In the genomic region with DNA sequence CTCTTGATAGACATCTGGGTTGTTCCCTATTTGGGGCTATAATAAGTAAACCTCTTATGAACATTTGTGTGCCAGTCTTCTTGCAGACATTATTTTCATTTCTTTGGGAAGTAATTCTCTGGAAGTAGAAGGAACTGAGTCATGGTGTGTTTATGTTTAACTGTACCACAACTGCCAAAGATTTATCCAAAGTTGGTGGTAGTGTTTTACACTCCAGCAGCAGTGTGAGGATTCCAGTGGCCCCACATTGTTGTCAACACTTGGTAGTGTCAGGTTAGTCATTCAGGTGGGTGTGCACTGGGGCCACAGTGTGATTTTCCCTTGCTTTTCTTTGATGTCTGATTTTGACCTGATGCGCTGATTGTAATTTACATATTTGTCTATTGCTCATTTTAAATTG, we compare ENCODE assay signal across 1 cellular context.
TF ChIP-seq lines count a peak whose summit lies in the region.

No MANE protein-coding gene starts in this region.

TF ChIP-seq in SK-N-SH treated with all-trans-retinoic acid at 6 μM for 48 hours, 23 proteins besides CTCF, POLR2A, EP300 and RAD21 (continued from another document):
- no peak for TF ChIP-seq TSHZ2 (CRISPR knock-in tag; IDR thresholded peaks at IDR 0.05)
- TF ChIP-seq, protein P1, sequence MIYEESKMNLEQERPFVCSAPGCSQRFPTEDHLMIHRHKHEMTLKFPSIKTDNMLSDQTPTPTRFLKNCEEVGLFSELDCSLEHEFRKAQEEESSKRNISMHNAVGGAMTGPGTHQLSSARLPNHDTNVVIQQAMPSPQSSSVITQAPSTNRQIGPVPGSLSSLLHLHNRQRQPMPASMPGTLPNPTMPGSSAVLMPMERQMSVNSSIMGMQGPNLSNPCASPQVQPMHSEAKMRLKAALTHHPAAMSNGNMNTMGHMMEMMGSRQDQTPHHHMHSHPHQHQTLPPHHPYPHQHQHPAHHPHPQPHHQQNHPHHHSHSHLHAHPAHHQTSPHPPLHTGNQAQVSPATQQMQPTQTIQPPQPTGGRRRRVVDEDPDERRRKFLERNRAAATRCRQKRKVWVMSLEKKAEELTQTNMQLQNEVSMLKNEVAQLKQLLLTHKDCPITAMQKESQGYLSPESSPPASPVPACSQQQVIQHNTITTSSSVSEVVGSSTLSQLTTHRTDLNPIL (CRISPR knock-in tag; IDR thresholded peaks at IDR 0.05; ENCODE audit: low read depth): no peak
- TF ChIP-seq, protein P2, sequence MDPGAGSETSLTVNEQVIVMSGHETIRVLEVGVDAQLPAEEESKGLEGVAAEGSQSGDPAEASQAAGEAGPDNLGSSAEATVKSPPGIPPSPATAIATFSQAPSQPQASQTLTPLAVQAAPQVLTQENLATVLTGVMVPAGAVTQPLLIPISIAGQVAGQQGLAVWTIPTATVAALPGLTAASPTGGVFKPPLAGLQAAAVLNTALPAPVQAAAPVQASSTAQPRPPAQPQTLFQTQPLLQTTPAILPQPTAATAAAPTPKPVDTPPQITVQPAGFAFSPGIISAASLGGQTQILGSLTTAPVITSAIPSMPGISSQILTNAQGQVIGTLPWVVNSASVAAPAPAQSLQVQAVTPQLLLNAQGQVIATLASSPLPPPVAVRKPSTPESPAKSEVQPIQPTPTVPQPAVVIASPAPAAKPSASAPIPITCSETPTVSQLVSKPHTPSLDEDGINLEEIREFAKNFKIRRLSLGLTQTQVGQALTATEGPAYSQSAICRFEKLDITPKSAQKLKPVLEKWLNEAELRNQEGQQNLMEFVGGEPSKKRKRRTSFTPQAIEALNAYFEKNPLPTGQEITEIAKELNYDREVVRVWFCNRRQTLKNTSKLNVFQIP (CRISPR knock-in tag; IDR thresholded peaks at IDR 0.05; ENCODE audit: borderline replicate concordance, low read depth): no peak
